1 cellular context compared by ENCODE assay signal in genomic region chr4:119858176-119858575, GRCh38.
TF ChIP-seq lines count a peak whose summit lies in the region.

No MANE protein-coding gene starts in this region.

TF ChIP-seq in IMR-90, 13 proteins besides CTCF, POLR2A, EP300 and RAD21 (continued from another document):
- TF ChIP-seq FOS (IDR thresholded peaks at IDR 0.05; ENCODE audit: low read depth, low read length) = peak; percentile 49; the same call in 1 of the 2 replicates
- TF ChIP-seq USF2 (IDR thresholded peaks at IDR 0.05; ENCODE audit: low read depth, low read length) = no peak
